13 cellular contexts compared by ENCODE assay signal in genomic region chr17:65609749-65610148, GRCh38.
"Had no signal": no experiment of that assay in that cellular context is flagged by ENCODE, and none has a peak within 500 bp of the region (broad histone marks: within the 10 kb centered on the region; RNA-seq: fewer than 3 reads in every experiment).

No MANE protein-coding gene starts in this region.

- H3K36me3 ChIP-seq: gastrocnemius medialis, heart left ventricle, tibial artery, uterus had no signal

- H3K9me3 ChIP-seq: body of pancreas, gastrocnemius medialis, heart left ventricle, tibial artery, uterus had no signal

- H3K4me1 ChIP-seq: body of pancreas, gastrocnemius medialis, heart left ventricle, parathyroid adenoma, uterus had no signal

- H3K27me3 ChIP-seq: body of pancreas, gastrocnemius medialis, heart left ventricle, tibial artery, uterus had no signal

- H3K79me2 ChIP-seq: parathyroid adenoma had no signal

- H3K4me3 ChIP-seq: body of pancreas, gastrocnemius medialis, heart left ventricle, tibial artery, uterus had no signal

- H3K9ac ChIP-seq: parathyroid adenoma had no signal

- H2AFZ ChIP-seq: parathyroid adenoma had no signal

- DNase-seq: activated CD4-positive, alpha-beta T cell treated with anti-CD3 and anti-CD28 coated beads, Interleukin-2, amount 50 U/mL, for 4 hours; activated naive CD4-positive, alpha-beta T cell; activated naive CD8-positive, alpha-beta T cell treated with anti-CD3 and anti-CD28 coated beads for 36 hours; body of pancreas; caudate nucleus; gastrocnemius medialis; heart left ventricle; kidney glomerular epithelial cell; stimulated activated naive CD8-positive, alpha-beta T cell treated with anti-CD3 and anti-CD28 coated beads, Interleukin-15, Interleukin-2, amounts not matched to agents 100 U/mL and 50 U/mL, for 24 hours; substantia nigra; tibial artery; uterus had no signal

- H3K27ac ChIP-seq: body of pancreas, gastrocnemius medialis, heart left ventricle, parathyroid adenoma, tibial artery, uterus had no signal
